Comparison of ENCODE assay signal across 25 cellular contexts in genomic region chr10:4188406-4188805, GRCh38.
DNase-seq lines count a peak whose midpoint lies in the region; ATAC-seq, FAIRE-seq and TF ChIP-seq lines count a peak whose summit lies in the region.
"Had no signal": no experiment of that assay in that cellular context is flagged by ENCODE, and none has a peak within 500 bp of the region (broad histone marks: within the 10 kb centered on the region; RNA-seq: fewer than 3 reads in every experiment).

No MANE protein-coding gene starts in this region.

- no peak overlapping the region for H2BK12ac ChIP-seq in H1 (ENCODE audit: low read depth, low read length)
- peak overlapping the region; percentile 55 for H2BK12ac ChIP-seq in trophoblast cell (ENCODE audit: low read length)

- H3K4me3 ChIP-seq in H1 (ENCODE audit: extremely low read depth in 1 of 4, insufficient read depth in 2 of 4, low read depth in 3 of 4, low read length in 4 of 4): no peak overlapping the region
- H3K4me3 ChIP-seq in neural progenitor cell: no peak overlapping the region
- H3K4me3 ChIP-seq in trophoblast cell (ENCODE audit: low read depth, low read length): no peak overlapping the region
- H3K4me3 ChIP-seq: BLaER1 had no signal

- H3K4ac ChIP-seq in H1 (replicated peaks; ENCODE audit: insufficient read length, low read depth, low read length) (no peak overlapping the region), trophoblast cell (ENCODE audit: low read depth, low read length) (no peak overlapping the region)

- peaks cover 18% of the 10 kb centered on the region for H3K4me1 Mint-ChIP-seq in neural progenitor cell

- 96% methylated on average over 15 of the region's 15 CpGs; no CpG with 5 or more reads in 1 of the 2 experiments for WGBS in H1 (ENCODE audit: extremely low coverage in 1 of 2, insufficient coverage in 1 of 2, insufficient read length in 1 of 2, insufficient replicate concordance in 2 of 2, low coverage in 1 of 2, low lambda C conversion rate in 2 of 2, missing lambda C conversion rate in 1 of 2), 2 experiments
- WGBS in trophoblast cell (ENCODE audit: extremely low coverage, insufficient coverage, insufficient read length): no CpG with 5 or more reads among the region's 15 CpGs

- H3K4me1 ChIP-seq in H1 (replicated peaks in 1 of 4; ENCODE audit: control insufficient read depth in 3 of 4, insufficient read depth in 4 of 4, low read length in 3 of 4) (no peaks in the 10 kb centered on the region), neural progenitor cell (peaks cover 4% of the 10 kb centered on the region), trophoblast cell (ENCODE audit: control insufficient read depth in 1 of 2, insufficient read depth in 2 of 2, low read length in 2 of 2) (no peaks in the 10 kb centered on the region)
- H3K4me1 ChIP-seq: BE2C, Caco-2 had no signal

- no peak overlapping the region for H4K12ac ChIP-seq in trophoblast cell (ENCODE audit: low read depth, low read length)

- no peak overlapping the region for H4K5ac ChIP-seq in H1 (ENCODE audit: insufficient read length, low read depth, low read length)

- H3K23ac ChIP-seq in H1 (ENCODE audit: insufficient read length): no peak overlapping the region
- no peak overlapping the region for H3K23ac ChIP-seq in trophoblast cell (ENCODE audit: low read length)

- no peak overlapping the region for H4K91ac ChIP-seq in H1 (replicated peaks; ENCODE audit: insufficient read length, low read length)
- no peak overlapping the region for H4K91ac ChIP-seq in trophoblast cell (ENCODE audit: low read depth, low read length)

- H3K56ac ChIP-seq in H1 (replicated peaks; ENCODE audit: insufficient read length, low read depth, low read length): no peak overlapping the region

- H3K9me3 Mint-ChIP-seq in neural progenitor cell: peaks cover 7% of the 10 kb centered on the region
- H3K9me3 Mint-ChIP-seq: CD4-positive, alpha-beta memory T cell; CD8-positive, alpha-beta memory T cell had no signal

- peak overlapping the region; percentile 11 for H3K27ac Mint-ChIP-seq in neural progenitor cell
- H3K27ac Mint-ChIP-seq: CD4-positive, alpha-beta memory T cell; CD4-positive, CD25-positive, alpha-beta regulatory T cell; CD8-positive, alpha-beta memory T cell had no signal

- H4K8ac ChIP-seq in H1 (ENCODE audit: extremely low read depth, insufficient read depth, low read length) (no peak overlapping the region), trophoblast cell (ENCODE audit: low read depth, low read length) (no peak overlapping the region)

- H3K27ac ChIP-seq in H1 (ENCODE audit: low read depth, low read length) (no peak overlapping the region), neural progenitor cell (no peak overlapping the region), trophoblast cell (ENCODE audit: low read depth, low read length) (no peak overlapping the region)
- H3K27ac ChIP-seq: BLaER1 had no signal

- no peaks in the 10 kb centered on the region for H3K36me3 ChIP-seq in H1 (ENCODE audit: control insufficient read depth in 2 of 4, insufficient read depth in 4 of 4, low read length in 3 of 4)
- H3K36me3 ChIP-seq in neural progenitor cell: no peaks in the 10 kb centered on the region
- no peaks in the 10 kb centered on the region for H3K36me3 ChIP-seq in trophoblast cell (ENCODE audit: control insufficient read depth in 1 of 2, insufficient read depth in 2 of 2, low read length in 2 of 2)
- H3K36me3 ChIP-seq: BE2C, BLaER1 had no signal

- CTCF ChIA-PET in H1 (lab: Charles Lee; ENCODE audit: partially characterized antibody): interaction anchor here (1.9 kb wide), 1 partner anchor 14 kb away, joined by 4 read pairs; no protein-coding TSS in a partner anchor

- H3K27me3 ChIP-seq in H1 (replicated peaks in 1 of 4; ENCODE audit: control insufficient read depth in 3 of 4, extremely low read depth in 1 of 4, insufficient read depth in 3 of 4, low read length in 3 of 4): no peaks in the 10 kb centered on the region
- no peaks in the 10 kb centered on the region for H3K27me3 ChIP-seq in neural progenitor cell
- no peaks in the 10 kb centered on the region for H3K27me3 ChIP-seq in trophoblast cell (ENCODE audit: insufficient read depth, low read length)
- H3K27me3 ChIP-seq: BE2C, BLaER1 had no signal

- no peak overlapping the region for H3K14ac ChIP-seq in H1 (ENCODE audit: insufficient read length)
- H3K14ac ChIP-seq in trophoblast cell (ENCODE audit: low read length): no peak overlapping the region

- no peak overlapping the region for H3K4me3 Mint-ChIP-seq in neural progenitor cell
- H3K4me3 Mint-ChIP-seq: CD14-positive monocyte; CD4-positive, alpha-beta memory T cell; CD4-positive, CD25-positive, alpha-beta regulatory T cell; CD8-positive, alpha-beta memory T cell had no signal

- TF ChIP-seq RAD21 in H1 (IDR thresholded peaks at IDR 0.05 in 1 of 2, conservative IDR thresholded peaks at IDR 0.05 in 1 of 2; ENCODE audit: low read depth in 2 of 2, low read length in 2 of 2): no peak

- DNase-seq in H1 (ENCODE audit: low read depth in 1 of 2, low spot score in 2 of 2) (no peak), neural progenitor cell (ENCODE audit: low spot score) (no peak), trophoblast cell (no peak), GM12892 (ENCODE audit: insufficient read length) (no peak), NCI-H82 treated with DMSO at 0.1 percent for 48 hours (lab: John Stamatoyannopoulos, UW; ENCODE audit: unreplicated experiment) (no peak)
- DNase-seq: 8988T; ACHN; BE2C; C1 segment of cervical spinal cord; Caco-2; Calu3; CD4-positive, alpha-beta memory T cell; CD4-positive, CD25-positive, alpha-beta regulatory T cell; CD8-positive, alpha-beta memory T cell; DMS79 treated with DMSO at 0.1 percent for 48 hours; GF-D8 had no signal

- FAIRE-seq in H1 (lab: Jason Lieb, UNC) (no peak), GM12892 (lab: Jason Lieb, UNC) (no peak)
- FAIRE-seq: A204.1, D721Med, G401.6, GM12891, GM18507, GM19239 had no signal

- no peaks in the 10 kb centered on the region for H3K79me2 ChIP-seq in H1 (ENCODE audit: control insufficient read depth in 1 of 2, insufficient read depth in 2 of 2, low read length in 2 of 2)
- H3K79me2 ChIP-seq in neural progenitor cell (ENCODE audit: low read depth): no peaks in the 10 kb centered on the region
- no peaks in the 10 kb centered on the region for H3K79me2 ChIP-seq in trophoblast cell (ENCODE audit: control insufficient read depth, insufficient read depth, low read length, poor library complexity)

- POLR2A ChIA-PET in H1 (lab: Charles Lee; ENCODE audit: partially characterized antibody): no interaction called here

- no peak for ATAC-seq in GM18520 (IDR thresholded peaks at IDR 0.05; ENCODE audit: unreplicated experiment)

- H3F3A ChIP-seq in neural progenitor cell (ENCODE audit: low read depth): no peaks in the 10 kb centered on the region

- no peak overlapping the region for H2BK120ac ChIP-seq in H1 (replicated peaks; ENCODE audit: low read depth, low read length)
- no peak overlapping the region for H2BK120ac ChIP-seq in trophoblast cell (ENCODE audit: insufficient read depth, low read length, poor library complexity)

- H2BK5ac ChIP-seq in H1 (ENCODE audit: low read depth, low read length): no peak overlapping the region
- no peak overlapping the region for H2BK5ac ChIP-seq in trophoblast cell (ENCODE audit: low read depth, low read length, poor library complexity)

- H3K36me3 Mint-ChIP-seq in neural progenitor cell: peaks cover 2% of the 10 kb centered on the region
- H3K36me3 Mint-ChIP-seq: CD14-positive monocyte; CD4-positive, alpha-beta memory T cell; CD4-positive, CD25-positive, alpha-beta regulatory T cell had no signal

- H2AFZ ChIP-seq in H1 (ENCODE audit: low read length): peak overlapping the region; percentile 81; the same call in 1 of the 2 replicates
- H2AFZ ChIP-seq in neural progenitor cell (replicated peaks): no peak overlapping the region
- H2AFZ ChIP-seq in trophoblast cell (ENCODE audit: insufficient read depth, low read length, poor library complexity): no peak overlapping the region

- TF ChIP-seq EP300 in H1 (IDR thresholded peaks at IDR 0.05; ENCODE audit: borderline replicate concordance in 1 of 2, low read depth in 2 of 2, low read length in 2 of 2): no peak

- H2AK5ac ChIP-seq in H1 (ENCODE audit: low read depth, low read length) (no peak overlapping the region), trophoblast cell (ENCODE audit: low read length) (peak overlapping the region; percentile 24)

- H3K4me2 ChIP-seq in H1 (ENCODE audit: insufficient read depth in 1 of 2, low read depth in 2 of 2, low read length in 2 of 2): no peak overlapping the region
- H3K4me2 ChIP-seq in neural progenitor cell: no peak overlapping the region
- H3K4me2 ChIP-seq in trophoblast cell (ENCODE audit: low read length): no peak overlapping the region
- H3K4me2 ChIP-seq: BLaER1 had no signal

- no peak overlapping the region for H2BK15ac ChIP-seq in H1 (ENCODE audit: low read length)

- no peak for TF ChIP-seq CTCF in H1 (IDR thresholded peaks at IDR 0.05; ENCODE audit: control extremely low read depth in 1 of 3, insufficient read depth in 1 of 3, low read depth in 1 of 3, low read length in 3 of 3)
- TF ChIP-seq CTCF in neural progenitor cell (IDR thresholded peaks at IDR 0.05): no peak

- no peak overlapping the region for H3K18ac ChIP-seq in H1 (ENCODE audit: extremely low read depth, low read length)
- H3K18ac ChIP-seq in trophoblast cell (ENCODE audit: low read length): no peak overlapping the region

- H3K9ac ChIP-seq in H1 (replicated peaks in 1 of 4; ENCODE audit: extremely low read depth in 1 of 4, low read depth in 3 of 4, low read length in 3 of 4): no peak overlapping the region
- no peak overlapping the region for H3K9ac ChIP-seq in neural progenitor cell
- no peak overlapping the region for H3K9ac ChIP-seq in trophoblast cell (ENCODE audit: low read length)
- H3K9ac ChIP-seq: BLaER1 had no signal

- H3K79me1 ChIP-seq in H1 (ENCODE audit: low read depth, low read length) (no peaks in the 10 kb centered on the region), trophoblast cell (ENCODE audit: low read length) (peaks cover 1% of the 10 kb centered on the region)

- H3K27me3 Mint-ChIP-seq in neural progenitor cell (ENCODE audit: insufficient read depth, low read depth): no peaks in the 10 kb centered on the region
- H3K27me3 Mint-ChIP-seq: CD4-positive, alpha-beta memory T cell; CD4-positive, CD25-positive, alpha-beta regulatory T cell; CD8-positive, alpha-beta memory T cell had no signal

- no peak overlapping the region for H2BK20ac ChIP-seq in H1 (ENCODE audit: low read length)

- no peaks in the 10 kb centered on the region for H3K23me2 ChIP-seq in H1 (ENCODE audit: low read depth, low read length)

- H4K20me1 ChIP-seq in H1 (replicated peaks in 1 of 2; ENCODE audit: control insufficient read depth in 1 of 2, insufficient read depth in 2 of 2, low read length in 2 of 2): no peaks in the 10 kb centered on the region
- H4K20me1 ChIP-seq in neural progenitor cell (ENCODE audit: low read depth): no peaks in the 10 kb centered on the region
- H4K20me1 ChIP-seq: BLaER1 had no signal

- H3K9me3 ChIP-seq in H1 (ENCODE audit: insufficient read depth in 2 of 2, low read depth in 1 of 2, low read length in 1 of 2) (no peaks in the 10 kb centered on the region), neural progenitor cell (ENCODE audit: low read depth) (no peaks in the 10 kb centered on the region), trophoblast cell (ENCODE audit: insufficient read depth, low read depth, low read length) (no peaks in the 10 kb centered on the region)
- H3K9me3 ChIP-seq: BE2C, Caco-2 had no signal

- no peak for TF ChIP-seq POLR2A in H1 (IDR thresholded peaks at IDR 0.05; ENCODE audit: control extremely low read depth in 1 of 2, low read depth in 2 of 2, low read length in 2 of 2)
- TF ChIP-seq POLR2A in GM12892 (IDR thresholded peaks at IDR 0.05; ENCODE audit: low read depth, low read length): no peak
